ENCODE assay signal across 4 cellular contexts in genomic region chr6:13775466-13775865, GRCh38. TPM values are rescaled to one million over a fixed set of nuclear protein-coding genes. Genes with fewer than 3 reads are reported as not detected.
DNase-seq lines count a peak whose midpoint lies in the region; ATAC-seq and TF ChIP-seq lines count a peak whose summit lies in the region.
"Not testable (repeated sequence)": the region's sequence is repeated elsewhere in the genome, so short reads cannot be mapped to it uniquely, and the experiment has no call there.

No MANE protein-coding gene starts in this region.

- BruUV-seq in Panc1 (replicated peaks; lab: Mats Ljungman, UMichigan), result not testable (repeated sequence)

- CTCF ChIA-PET in Panc1 (lab: Charles Lee), result not testable (repeated sequence)

- in situ Hi-C loops in Panc1 (cut with HindIII; ENCODE audit: low pct_unique_long_range_greater_than_20kb, low sequenced_read_pairs), result not testable (repeated sequence)

- not testable (repeated sequence) for H3K27ac ChIP-seq in Panc1 (ENCODE audit: low read length)

- H3K9me3 ChIP-seq in Panc1 (ENCODE audit: control insufficient read depth, insufficient read depth, low read depth, low read length), result not testable (repeated sequence)

- H3K4me3 ChIP-seq in Panc1 (ENCODE audit: low read depth in 2 of 2, low read length in 2 of 2), result not testable (repeated sequence)

- POLR2A ChIA-PET in Panc1 (lab: Charles Lee), result not testable (repeated sequence)

- not testable (repeated sequence) for TF ChIP-seq CTCF in Panc1 (IDR thresholded peaks at IDR 0.05)

- not testable (repeated sequence) for H3K36me3 ChIP-seq in Panc1 (ENCODE audit: control insufficient read depth, insufficient read depth, low read length)

- H3K4me1 ChIP-seq in Panc1 (ENCODE audit: control insufficient read depth, insufficient read depth, low read length), result not testable (repeated sequence)

- ATAC-seq in Panc1, result peak; percentile 78

- DNase-seq in Panc1 (ENCODE audit: low read depth, low spot score) (peak; percentile 17), T1000 (lab: John Stamatoyannopoulos, UW) (peak; percentile 16), islet precursor cell (peak; percentile 93), mesenteric fat pad (ENCODE audit: low spot score) (peak; percentile 14)

- not testable (repeated sequence) for H3K27me3 ChIP-seq in Panc1 (ENCODE audit: control insufficient read depth, insufficient read depth, low read length)

- intact Hi-C loops in Panc1 (cut with micrococcal nuclease; ENCODE audit: unreplicated experiment), result not testable (repeated sequence)

RNA-seq across cellular contexts. Expression of gene MCUR1, which starts 38.9 kb away (rescaled TPM):
- total RNA-seq in Panc1 (2021; ENCODE audit: unreplicated experiment) (33.1 TPM), mesenteric fat pad (28.8 TPM)
- polyA plus RNA-seq in Panc1 (2012; ENCODE audit: insufficient read length), result 26.9 TPM

Comparison
In these comparisons a context has a peak if more than half of its experiments do, and no peak if none do; other contexts are left out.
1. DNase-seq: peak in every context shown above with its lines; median percentile 93 in islet precursor cell; 17 in Panc1; 16 in T1000; 14 in mesenteric fat pad.